ENCODE assay signal across 1 cellular context in the genomic region with DNA sequence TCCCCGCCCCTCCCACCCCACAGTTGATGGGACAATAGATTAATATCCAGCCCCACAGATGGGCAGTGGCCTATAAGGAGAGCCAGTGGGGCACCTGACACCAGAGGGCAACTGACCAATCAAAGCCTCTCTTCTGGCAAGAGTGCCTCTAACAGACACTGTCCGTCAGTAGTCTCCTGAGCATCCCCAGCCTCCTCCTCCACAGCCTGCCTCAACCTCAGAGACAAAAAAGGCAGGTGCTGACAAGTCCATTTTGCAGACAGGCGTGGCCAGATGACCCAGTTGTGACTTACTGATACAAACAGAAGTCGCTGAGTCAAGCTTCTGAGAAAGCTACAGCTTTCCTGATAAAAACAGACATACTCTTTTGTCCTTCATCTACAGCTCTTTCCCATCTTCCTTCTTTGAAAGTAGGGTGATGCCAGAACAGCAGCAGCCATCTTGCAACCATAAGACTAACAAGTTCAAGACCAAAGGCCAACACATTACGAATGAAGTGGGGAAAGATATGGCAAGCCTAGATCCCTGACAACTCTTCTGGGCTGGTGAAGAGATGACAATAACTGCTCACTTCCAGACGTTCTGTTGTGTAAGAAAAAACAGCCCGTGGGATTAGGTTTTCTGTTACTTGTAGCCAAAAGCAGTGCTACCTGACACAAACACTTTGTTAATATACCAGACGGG.
TF ChIP-seq lines count a peak whose summit lies in the region.

No MANE protein-coding gene starts in this region.

TF ChIP-seq in endothelial cell of umbilical vein, 7 proteins besides CTCF, POLR2A, EP300 and RAD21:
- TF ChIP-seq FOS (IDR thresholded peaks at IDR 0.05; ENCODE audit: borderline replicate concordance, insufficient read depth, low read length) (no peak), POLR2AphosphoS5 (IDR thresholded peaks at IDR 0.05; ENCODE audit: insufficient read depth, low read depth, low read length) (no peak), MYC (IDR thresholded peaks at IDR 0.05; ENCODE audit: low read depth, low read length) (no peak), GATA2 (IDR thresholded peaks at IDR 0.05; ENCODE audit: insufficient read depth, insufficient read length, low read depth, low read length) (no peak), JUN (IDR thresholded peaks at IDR 0.05; ENCODE audit: borderline replicate concordance, insufficient read depth, insufficient read length, low read depth) (no peak), EZH2 (IDR thresholded peaks at IDR 0.05; ENCODE audit: borderline replicate concordance, low read depth, low read length, severe bottlenecking) (no peak)
- TF ChIP-seq, protein P1, sequence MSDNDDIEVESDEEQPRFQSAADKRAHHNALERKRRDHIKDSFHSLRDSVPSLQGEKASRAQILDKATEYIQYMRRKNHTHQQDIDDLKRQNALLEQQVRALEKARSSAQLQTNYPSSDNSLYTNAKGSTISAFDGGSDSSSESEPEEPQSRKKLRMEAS (IDR thresholded peaks at IDR 0.05; ENCODE audit: insufficient read depth, insufficient read length) = no peak
